In genomic region chr7:104976966-104977636, GRCh38 we compare ENCODE assay signal across 11 cellular contexts. TPM values are rescaled to one million over a fixed set of nuclear protein-coding genes. Genes with fewer than 3 reads are reported as not detected.
DNase-seq lines count a peak whose midpoint lies in the region; ATAC-seq, FAIRE-seq and TF ChIP-seq lines count a peak whose summit lies in the region.
"Had no signal": no experiment of that assay in that cellular context is flagged by ENCODE, and none has a peak within 500 bp of the region (broad histone marks: within the 10 kb centered on the region; RNA-seq: fewer than 3 reads in every experiment).

No MANE protein-coding gene starts in this region.

- H3K36me3 ChIP-seq in OCI-LY1 (ENCODE audit: insufficient read depth, low read length), result peaks cover 3% of the 10 kb centered on the region; the same call in 1 of the 2 replicates

- peaks cover 53% of the 10 kb centered on the region for H3K4me1 ChIP-seq in OCI-LY1 (ENCODE audit: insufficient read depth, low read length, severe bottlenecking)

- no peak overlapping the region for H3K4me3 ChIP-seq in OCI-LY1 (ENCODE audit: low read depth, low read length, poor library complexity, severe bottlenecking)
- H3K4me3 ChIP-seq in skin epidermis, result no peak overlapping the region

- peaks cover 52% of the 10 kb centered on the region for H3K4me1 Mint-ChIP-seq in glutamatergic neuron (ENCODE audit: low read depth, unreplicated experiment)

- H3K9me3 Mint-ChIP-seq in glutamatergic neuron (ENCODE audit: unreplicated experiment), result peaks cover 4% of the 10 kb centered on the region

- peak overlapping the region; percentile 36 for H3K4me3 Mint-ChIP-seq in glutamatergic neuron (ENCODE audit: unreplicated experiment)

- 0 out of 2 replicates have a peak, but pooled peaks cover 3% of the 10 kb centered on the region for H3F3A ChIP-seq in OCI-LY1 (ENCODE audit: insufficient read depth, low read length)

- FAIRE-seq in GM18507 (lab: Jason Lieb, UNC), result peak; percentile 12

- H3K4me2 ChIP-seq in OCI-LY1 (ENCODE audit: low read length), result no peak overlapping the region

- H3K27ac ChIP-seq in OCI-LY1 (ENCODE audit: low read depth, low read length, poor library complexity, severe bottlenecking), result peak overlapping the region; percentile 47
- peak overlapping the region in 15 of 21 experiments; percentile 21 to 99 (median 72) for H3K27ac ChIP-seq in skin epidermis

- TF ChIP-seq CTCF in OCI-LY1 (IDR thresholded peaks at IDR 0.05; ENCODE audit: low read length) (no peak), glutamatergic neuron (IDR thresholded peaks at IDR 0.05; ENCODE audit: partially characterized antibody, unreplicated experiment) (no peak)

- no peak overlapping the region for H3K9ac ChIP-seq in OCI-LY1 (ENCODE audit: low read length)

- no peaks in the 10 kb centered on the region for H3K9me3 ChIP-seq in OCI-LY1 (ENCODE audit: low read length)

- no peaks in the 10 kb centered on the region for H4K20me1 ChIP-seq in OCI-LY1 (ENCODE audit: insufficient read depth, low read length)

- peaks cover 8% of the 10 kb centered on the region for H3K79me2 ChIP-seq in OCI-LY1 (ENCODE audit: insufficient read depth, low read length)

- H3K27me3 ChIP-seq in OCI-LY1 (ENCODE audit: insufficient read depth, low read length), result no peaks in the 10 kb centered on the region

- H2AFZ ChIP-seq in OCI-LY1 (ENCODE audit: low read length), result no peak overlapping the region

- H3K27me3 Mint-ChIP-seq in glutamatergic neuron (ENCODE audit: unreplicated experiment), result no peaks in the 10 kb centered on the region

- peak overlapping the region; percentile 89 for H3K27ac Mint-ChIP-seq in glutamatergic neuron (ENCODE audit: unreplicated experiment)

- no peaks in the 10 kb centered on the region for H3K36me3 Mint-ChIP-seq in glutamatergic neuron (ENCODE audit: unreplicated experiment)

- DNase-seq in GM18507 (ENCODE audit: extremely low spot score, insufficient read length, low read depth) (no peak), glutamatergic neuron (no peak), OCI-M2 (lab: John Stamatoyannopoulos, UW; ENCODE audit: unreplicated experiment) (no peak)
- no peak for DNase-seq in central memory CD4-positive, alpha-beta T cell
- no peak for DNase-seq in stimulated activated naive CD4-positive, alpha-beta T cell (lab: John Stamatoyannopoulos, UW)
- DNase-seq: DND-41; stimulated activated CD8-positive, alpha-beta memory T cell treated with anti-CD3 and anti-CD28 coated beads, Interleukin-4, amount 100 ng/mL, for 48 hours; T-helper 9 cell had no signal

- ATAC-seq in HG03025 (IDR thresholded peaks at IDR 0.05; ENCODE audit: low FRiP score, unreplicated experiment), result no peak

- H3K9me2 ChIP-seq in OCI-LY1 (ENCODE audit: low read depth, low read length), result no peaks in the 10 kb centered on the region

RNA-seq across cellular contexts. Expression of gene KMT2E, which starts 36.9 kb away (rescaled TPM):
- total RNA-seq in glutamatergic neuron (ENCODE audit: unreplicated experiment), result 126 TPM
